ENCODE assay signal across 8 cellular contexts in genomic region chr1:12161662-12162458, GRCh38. TPM values are rescaled to one million over a fixed set of nuclear protein-coding genes. Genes with fewer than 3 reads are reported as not detected.
DNase-seq lines count a peak whose midpoint lies in the region; ATAC-seq and TF ChIP-seq lines count a peak whose summit lies in the region.

No MANE protein-coding gene starts in this region.

- H3K4me2 ChIP-seq in PC-9 = peak overlapping the region; percentile 33

- 39 to 40% methylated on average over 1 to 2 of the region's 9 CpGs for WGBS in gastroesophageal sphincter (ENCODE audit: low coverage in 1 of 2), 2 donors

- peak overlapping the region; percentile 78 for H3K4me3 Mint-ChIP-seq in activated T-helper 17 cell treated with anti-CD3 and anti-CD28 coated beads, Interleukin-2, amount 50 U/mL, for 72 hours
- H3K4me3 Mint-ChIP-seq in progenitor cell of endocrine pancreas (ENCODE audit: low read depth) = no peak overlapping the region

- ATAC-seq in HG02981 (IDR thresholded peaks at IDR 0.05; ENCODE audit: unreplicated experiment) (peak; percentile 84), gastroesophageal sphincter (peak; percentile 88)
- peak; percentile 78 for ATAC-seq in activated T-helper 17 cell treated with anti-CD3 and anti-CD28 coated beads, Interleukin-2, amount 50 U/mL, for 72 hours (replicated peaks)

- H4K20me1 ChIP-seq in PC-9 (ENCODE audit: insufficient read depth) = no peaks in the 10 kb centered on the region

- BruUV-seq in PC-9 (replicated peaks; lab: Mats Ljungman, UMichigan) = no TSS peak

- H3K27me3 ChIP-seq in PC-9 (ENCODE audit: insufficient read depth, low read depth) (no peaks in the 10 kb centered on the region), gastroesophageal sphincter (peaks cover 10% of the 10 kb centered on the region)

- H3K79me2 ChIP-seq in PC-9 (ENCODE audit: low read depth) = no peaks in the 10 kb centered on the region

- peak overlapping the region; percentile 85 for H3K27ac Mint-ChIP-seq in activated T-helper 17 cell treated with anti-CD3 and anti-CD28 coated beads, Interleukin-2, amount 50 U/mL, for 72 hours
- no peak overlapping the region for H3K27ac Mint-ChIP-seq in progenitor cell of endocrine pancreas

- H3K9me3 ChIP-seq in PC-9 (ENCODE audit: insufficient read depth, low read depth) (no peaks in the 10 kb centered on the region), gastroesophageal sphincter (no peaks in the 10 kb centered on the region)

- TF ChIP-seq CTCF in PC-9 (conservative IDR thresholded peaks at IDR 0.05) (no peak), gastroesophageal sphincter (IDR thresholded peaks at IDR 0.05) (no peak), retinal pigment epithelial cell (conservative IDR thresholded peaks at IDR 0.05; ENCODE audit: low read depth, low read length) (no peak), progenitor cell of endocrine pancreas (IDR thresholded peaks at IDR 0.05; ENCODE audit: unreplicated experiment) (no peak)

- CTCF ChIA-PET in PC-9 (lab: Charles Lee) = interaction anchor here (0.8 kb wide), 1 partner anchor 223 kb away, joined by 3 read pairs; no protein-coding TSS in a partner anchor

- H3K9me3 Mint-ChIP-seq in activated T-helper 17 cell treated with anti-CD3 and anti-CD28 coated beads, Interleukin-2, amount 50 U/mL, for 72 hours = no peaks in the 10 kb centered on the region
- no peaks in the 10 kb centered on the region for H3K9me3 Mint-ChIP-seq in progenitor cell of endocrine pancreas (ENCODE audit: low read depth)

- H3F3A ChIP-seq in PC-9 (ENCODE audit: insufficient read depth, low read depth) = peaks cover 39% of the 10 kb centered on the region

- DNase-seq in NK-92 treated with Interleukin-12 subunit alpha and Interleukin-12 subunit beta, amount 100 ng/mL, for 24 hours (lab: John Stamatoyannopoulos, UW) = peak; percentile 85
- DNase-seq in NK-92 (lab: John Stamatoyannopoulos, UW; ENCODE audit: unreplicated experiment) = no peak
- DNase-seq in PC-9 = peak; percentile 84 to 89
- peak; percentile 32 for DNase-seq in retinal pigment epithelial cell (ENCODE audit: low read depth)
- no peak for DNase-seq in progenitor cell of endocrine pancreas (ENCODE audit: low spot score, unreplicated experiment)

- H3K36me3 ChIP-seq in PC-9 (ENCODE audit: low read depth) = no peaks in the 10 kb centered on the region
- H3K36me3 ChIP-seq in gastroesophageal sphincter = no peaks in the 10 kb centered on the region

- POLR2A ChIA-PET in PC-9 (lab: Charles Lee; ENCODE audit: unreplicated experiment) = no interaction called here

- H3K9me2 ChIP-seq in PC-9 (ENCODE audit: insufficient read depth) = no peaks in the 10 kb centered on the region

- intact Hi-C loops in PC-9 (cut with micrococcal nuclease; ENCODE audit: unreplicated experiment) = loop anchor here (1.0 to 2.0 kb wide), 2 partner anchors 19 to 29 kb away; no protein-coding TSS in a partner anchor

- H3K27ac ChIP-seq in PC-9 = peak overlapping the region; percentile 47; the same call in 1 of the 2 replicates
- H3K27ac ChIP-seq in gastroesophageal sphincter = peak overlapping the region in 3 of 4 donors; percentile 56 to 71 (median 69)

- H3K36me3 Mint-ChIP-seq in activated T-helper 17 cell treated with anti-CD3 and anti-CD28 coated beads, Interleukin-2, amount 50 U/mL, for 72 hours (ENCODE audit: low read depth) = peaks cover 9% of the 10 kb centered on the region
- H3K36me3 Mint-ChIP-seq in progenitor cell of endocrine pancreas (ENCODE audit: insufficient read depth) = no peaks in the 10 kb centered on the region

- peaks cover 59% of the 10 kb centered on the region for H3K4me1 ChIP-seq in PC-9 (replicated peaks; ENCODE audit: insufficient read depth)
- H3K4me1 ChIP-seq in gastroesophageal sphincter = peaks cover 0 to 30% (median 9%) of the 10 kb centered on the region in 3 donors

- no peak overlapping the region for H3K4me3 ChIP-seq in PC-9
- H3K4me3 ChIP-seq in gastroesophageal sphincter = no peak overlapping the region
- H3K4me3 ChIP-seq in retinal pigment epithelial cell (ENCODE audit: low read length) = no peak overlapping the region

- TF ChIP-seq EP300 in gastroesophageal sphincter (IDR thresholded peaks at IDR 0.05) = no peak

- TF ChIP-seq POLR2A in gastroesophageal sphincter (IDR thresholded peaks at IDR 0.05) = no peak

- H2AFZ ChIP-seq in PC-9 = no peak overlapping the region

- H3K27me3 Mint-ChIP-seq in activated T-helper 17 cell treated with anti-CD3 and anti-CD28 coated beads, Interleukin-2, amount 50 U/mL, for 72 hours = no peaks in the 10 kb centered on the region
- H3K27me3 Mint-ChIP-seq in progenitor cell of endocrine pancreas = peaks cover 46% of the 10 kb centered on the region

- peaks cover 43% of the 10 kb centered on the region for H3K4me1 Mint-ChIP-seq in activated T-helper 17 cell treated with anti-CD3 and anti-CD28 coated beads, Interleukin-2, amount 50 U/mL, for 72 hours
- H3K4me1 Mint-ChIP-seq in progenitor cell of endocrine pancreas (ENCODE audit: low read depth) = peaks cover 1% of the 10 kb centered on the region

RNA-seq across cellular contexts. Expression of gene TNFRSF1B, which starts 4.9 kb away (rescaled TPM):
- total RNA-seq in PC-9 (2021) = 2.7 and 3.3 TPM in 2 replicates
- 100 to 1,000 TPM; 291 to 379 TPM for total RNA-seq in activated T-helper 17 cell treated with anti-CD3 and anti-CD28 coated beads, Interleukin-2, amount 50 U/mL, for 72 hours
- 10 to 100 TPM; 10.9 to 34.9 (median 31.0) TPM for total RNA-seq in gastroesophageal sphincter
- not detected in 2 replicates for total RNA-seq in progenitor cell of endocrine pancreas

Comparison
In these comparisons a context has a peak if more than half of its experiments do, and no peak if none do; other contexts are left out.
1. DNase-seq: peak in NK-92 treated with Interleukin-12 subunit alpha and Interleukin-12 subunit beta, amount 100 ng/mL, for 24 hours (single experiment), PC-9 (2 of 2) and retinal pigment epithelial cell (single experiment); none in NK-92 (single experiment) and progenitor cell of endocrine pancreas (single experiment).
2. RNA of gene TNFRSF1B, which starts 4.9 kb away (total RNA-seq): 291 to 379 TPM in activated T-helper 17 cell treated with anti-CD3 and anti-CD28 coated beads, Interleukin-2, amount 50 U/mL, for 72 hours; 10.9 to 34.9 TPM in gastroesophageal sphincter, 2.7 to 3.3 TPM in PC-9 and not detected in progenitor cell of endocrine pancreas; every median in the first group is over 4 times any median in the second.
3. Peak in every context shown above with its lines, with median percentiles within 50 percentile points of each other: ATAC-seq.